ENCODE assay signal across 11 cellular contexts in the genomic region with DNA sequence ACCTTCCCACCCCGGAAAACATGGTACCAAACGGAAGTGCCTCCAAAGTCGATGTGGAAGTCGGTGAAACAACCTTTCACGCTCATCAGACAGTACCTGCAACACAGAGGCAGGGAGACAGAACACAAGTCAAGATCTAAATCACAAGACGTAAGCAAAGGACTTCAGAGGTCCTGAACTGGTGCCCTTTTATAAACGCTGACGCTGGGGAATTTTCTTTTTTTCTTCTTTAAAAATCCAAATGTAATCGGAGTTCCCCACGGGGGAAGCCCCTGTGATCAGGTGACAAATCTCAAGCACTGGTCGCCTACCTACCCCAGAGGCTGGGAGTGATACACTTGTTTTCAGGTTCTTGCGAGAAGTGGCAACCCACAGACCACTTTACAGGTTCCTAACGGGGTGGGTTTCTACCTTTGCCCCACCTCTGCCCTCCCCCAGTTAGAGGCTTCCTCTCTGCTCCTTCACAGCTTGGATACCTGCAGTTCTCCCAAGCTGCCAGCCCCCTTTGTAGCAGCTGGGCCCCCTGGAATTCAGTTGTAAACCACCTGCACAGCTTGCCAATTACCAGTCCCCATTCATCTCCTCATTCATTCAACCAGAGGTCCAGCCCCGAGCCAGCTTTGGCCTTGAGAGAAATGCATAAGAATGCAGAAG. TPM values are rescaled to one million over a fixed set of nuclear protein-coding genes. Genes with fewer than 3 reads are reported as not detected.
DNase-seq lines count a peak whose midpoint lies in the region; TF ChIP-seq lines count a peak whose summit lies in the region.
"Had no signal": no experiment of that assay in that cellular context is flagged by ENCODE, and none has a peak within 500 bp of the region (broad histone marks: within the 10 kb centered on the region; RNA-seq: fewer than 3 reads in every experiment).

No MANE protein-coding gene starts in this region.

- POLR2A ChIA-PET in Caco-2 (lab: Charles Lee), result no interaction called here

- peak overlapping the region; percentile 13 for H3K27ac Mint-ChIP-seq in Caco-2 (ENCODE audit: unreplicated experiment)
- H3K27ac Mint-ChIP-seq: progenitor cell of endocrine pancreas had no signal

- no peak for TF ChIP-seq CTCF in Caco-2 (IDR thresholded peaks at IDR 0.05; ENCODE audit: insufficient read depth in 1 of 2, low read depth in 1 of 2, low read length in 1 of 2, severe bottlenecking in 1 of 2, unreplicated experiment in 1 of 2)

- peaks cover 17% of the 10 kb centered on the region for H3K4me1 Mint-ChIP-seq in Caco-2 (ENCODE audit: low read depth, unreplicated experiment)

- H3K27me3 ChIP-seq in Caco-2 (replicated peaks; ENCODE audit: control insufficient read depth, insufficient read depth, low read length), result no peaks in the 10 kb centered on the region
- H3K27me3 ChIP-seq: SJSA1 had no signal

- H3K4me3 Mint-ChIP-seq in Caco-2 (ENCODE audit: unreplicated experiment), result no peak overlapping the region

- H3K36me3 Mint-ChIP-seq in Caco-2 (ENCODE audit: insufficient read depth, unreplicated experiment), result peaks cover 28% of the 10 kb centered on the region

- no peak overlapping the region for H3K4me3 ChIP-seq in Caco-2 (ENCODE audit: low read depth, low read length)
- H3K4me3 ChIP-seq: SJSA1 had no signal

- no peaks in the 10 kb centered on the region for H3K9me3 Mint-ChIP-seq in Caco-2 (ENCODE audit: unreplicated experiment)

- no peaks in the 10 kb centered on the region for H3K9me3 ChIP-seq in Caco-2
- H3K9me3 ChIP-seq: SJSA1 had no signal

- BruUV-seq in Caco-2 (replicated peaks; lab: Mats Ljungman, UMichigan), result no TSS peak

- intact Hi-C loops in Caco-2 (cut with micrococcal nuclease; ENCODE audit: unreplicated experiment), result loop anchor here (5.0 kb wide), 2 partner anchors 32 to 68 kb away; no protein-coding TSS in a partner anchor

- CTCF ChIA-PET in Caco-2 (lab: Charles Lee), result no interaction called here

- DNase-seq in Caco-2, result no peak
- DNase-seq in T-helper 1 cell, result peak; percentile 39 to 71 (median 67)
- DNase-seq in activated naive CD4-positive, alpha-beta T cell treated with anti-CD3 and anti-CD28 coated beads, Interleukin-2, amount 50 U/mL, for 16 hours, result peak; percentile 69
- peak; percentile 21 to 40 (median 26) for DNase-seq in stimulated activated CD4-positive, alpha-beta T cell treated with anti-CD3 and anti-CD28 coated beads, Interleukin-12 subunit alpha, Interleukin-12 subunit beta, amount 100 ng/mL, for 48 hours (ENCODE audit: low read depth in 2 of 3, low spot score in 1 of 3)
- no peak for DNase-seq in midbrain (lab: John Stamatoyannopoulos, UW)
- DNase-seq in cerebellum (ENCODE audit: low spot score), result no peak
- no peak for DNase-seq in GOT3 (lab: John Stamatoyannopoulos, UW)
- no peak for DNase-seq in NCI-H2029 (lab: John Stamatoyannopoulos, UW)
- DNase-seq: Calu3 had no signal

- no peaks in the 10 kb centered on the region for H3K27me3 Mint-ChIP-seq in Caco-2 (ENCODE audit: insufficient read depth, unreplicated experiment)
- H3K27me3 Mint-ChIP-seq: progenitor cell of endocrine pancreas had no signal

- no peaks in the 10 kb centered on the region; the same call in 1 of the 2 replicates for H3K36me3 ChIP-seq in Caco-2 (ENCODE audit: control insufficient read depth, insufficient read depth, low read length)

- peaks cover 21% of the 10 kb centered on the region for H3K4me1 ChIP-seq in Caco-2

RNA-seq across cellular contexts. Expression of gene KDM2B, which starts 46.2 kb away (rescaled TPM):
- total RNA-seq in Caco-2 (2022), result 47.7 and 48.4 TPM in 2 replicates
- total RNA-seq in cerebellum, result 48.4 TPM

Comparison
In these comparisons a context has a peak if more than half of its experiments do, and no peak if none do; other contexts are left out.
1. DNase-seq: peak in T-helper 1 cell (5 of 5), activated naive CD4-positive, alpha-beta T cell treated with anti-CD3 and anti-CD28 coated beads, Interleukin-2, amount 50 U/mL, for 16 hours (single experiment) and stimulated activated CD4-positive, alpha-beta T cell treated with anti-CD3 and anti-CD28 coated beads, Interleukin-12 subunit alpha, Interleukin-12 subunit beta, amount 100 ng/mL, for 48 hours (3 of 3); none in Caco-2 (0 of 2), midbrain (single experiment), cerebellum (single experiment), GOT3 (single experiment) and NCI-H2029 (single experiment).